ENCODE assay signal across 19 cellular contexts in genomic region chr1:218392717-218393116, GRCh38. TPM values are rescaled to one million over a fixed set of nuclear protein-coding genes. Genes with fewer than 3 reads are reported as not detected.
"Had no signal": no experiment of that assay in that cellular context is flagged by ENCODE, and none has a peak within 500 bp of the region (broad histone marks: within the 10 kb centered on the region; RNA-seq: fewer than 3 reads in every experiment).

No MANE protein-coding gene starts in this region.

- H3K27me3 ChIP-seq: heart left ventricle, pancreas, transverse colon, uterus had no signal

- H3K4me3 Mint-ChIP-seq: activated CD4-positive, alpha-beta memory T cell treated with anti-CD3 and anti-CD28 coated beads for 36 hours; activated naive CD4-positive, alpha-beta T cell treated with anti-CD3 and anti-CD28 coated beads for 36 hours; memory B cell; nephron progenitor cell; stimulated activated effector memory CD8-positive, alpha-beta T cell treated with anti-CD3 and anti-CD28 coated beads, Interleukin-12 subunit alpha, Interleukin-12 subunit beta, amount 100 ng/mL, for 72 hours; stimulated activated naive CD8-positive, alpha-beta T cell treated with anti-CD3 and anti-CD28 coated beads, Interleukin-15, amount 100 ng/mL, for 72 hours had no signal

- H3K9me3 Mint-ChIP-seq: activated CD4-positive, alpha-beta memory T cell treated with anti-CD3 and anti-CD28 coated beads for 36 hours; activated naive CD4-positive, alpha-beta T cell treated with anti-CD3 and anti-CD28 coated beads for 36 hours; memory B cell; stimulated activated effector memory CD8-positive, alpha-beta T cell treated with anti-CD3 and anti-CD28 coated beads, Interleukin-12 subunit alpha, Interleukin-12 subunit beta, amount 100 ng/mL, for 72 hours; stimulated activated naive CD8-positive, alpha-beta T cell treated with anti-CD3 and anti-CD28 coated beads, Interleukin-15, amount 100 ng/mL, for 72 hours had no signal

- H3K4me3 ChIP-seq: heart left ventricle, pancreas, transverse colon, uterus had no signal

- DNase-seq: activated CD4-positive, alpha-beta memory T cell treated with anti-CD3 and anti-CD28 coated beads for 36 hours; activated CD4-positive, alpha-beta T cell treated with anti-CD3 and anti-CD28 coated beads for 4 hours; activated CD4-positive, CD25-positive, alpha-beta regulatory T cell; activated naive CD4-positive, alpha-beta T cell treated with anti-CD3 and anti-CD28 coated beads for 36 hours; activated T-cell treated with anti-CD3 and anti-CD28 coated beads, Interleukin-2, amount 50 U/mL, for 48 hours; amygdala; heart left ventricle; islet precursor cell; left cardiac atrium; nephron progenitor cell; pancreas; small intestine; stimulated activated CD4-positive, alpha-beta T cell treated with anti-CD3 and anti-CD28 coated beads, Interleukin-2, amount 100 ng/mL, for 24 hours; stimulated activated naive CD8-positive, alpha-beta T cell treated with anti-CD3 and anti-CD28 coated beads, Interleukin-15, amount 100 ng/mL, for 72 hours; T1000; transverse colon; uterus had no signal

- H3K9me3 ChIP-seq: heart left ventricle, pancreas, transverse colon, uterus had no signal

- H3K27ac Mint-ChIP-seq: activated CD4-positive, alpha-beta memory T cell treated with anti-CD3 and anti-CD28 coated beads for 36 hours; activated naive CD4-positive, alpha-beta T cell treated with anti-CD3 and anti-CD28 coated beads for 36 hours; memory B cell; stimulated activated effector memory CD8-positive, alpha-beta T cell treated with anti-CD3 and anti-CD28 coated beads, Interleukin-12 subunit alpha, Interleukin-12 subunit beta, amount 100 ng/mL, for 72 hours; stimulated activated naive CD8-positive, alpha-beta T cell treated with anti-CD3 and anti-CD28 coated beads, Interleukin-15, amount 100 ng/mL, for 72 hours had no signal

- H3K36me3 Mint-ChIP-seq: activated CD4-positive, alpha-beta memory T cell treated with anti-CD3 and anti-CD28 coated beads for 36 hours; memory B cell; stimulated activated effector memory CD8-positive, alpha-beta T cell treated with anti-CD3 and anti-CD28 coated beads, Interleukin-12 subunit alpha, Interleukin-12 subunit beta, amount 100 ng/mL, for 72 hours had no signal

- H3K4me1 Mint-ChIP-seq: memory B cell; stimulated activated effector memory CD8-positive, alpha-beta T cell treated with anti-CD3 and anti-CD28 coated beads, Interleukin-12 subunit alpha, Interleukin-12 subunit beta, amount 100 ng/mL, for 72 hours; stimulated activated naive CD8-positive, alpha-beta T cell treated with anti-CD3 and anti-CD28 coated beads, Interleukin-15, amount 100 ng/mL, for 72 hours had no signal

- H3K4me1 ChIP-seq: transverse colon, uterus had no signal

- H3K36me3 ChIP-seq: heart left ventricle, pancreas, transverse colon, uterus had no signal

- H3K27ac ChIP-seq: heart left ventricle, pancreas, transverse colon, uterus had no signal

RNA-seq across cellular contexts. Expression of gene TGFB2, which starts 47.6 kb away (rescaled TPM):
- total RNA-seq: activated CD4-positive, alpha-beta memory T cell treated with anti-CD3 and anti-CD28 coated beads for 36 hours had no signal
